11 cellular contexts compared by ENCODE assay signal in the genomic region with DNA sequence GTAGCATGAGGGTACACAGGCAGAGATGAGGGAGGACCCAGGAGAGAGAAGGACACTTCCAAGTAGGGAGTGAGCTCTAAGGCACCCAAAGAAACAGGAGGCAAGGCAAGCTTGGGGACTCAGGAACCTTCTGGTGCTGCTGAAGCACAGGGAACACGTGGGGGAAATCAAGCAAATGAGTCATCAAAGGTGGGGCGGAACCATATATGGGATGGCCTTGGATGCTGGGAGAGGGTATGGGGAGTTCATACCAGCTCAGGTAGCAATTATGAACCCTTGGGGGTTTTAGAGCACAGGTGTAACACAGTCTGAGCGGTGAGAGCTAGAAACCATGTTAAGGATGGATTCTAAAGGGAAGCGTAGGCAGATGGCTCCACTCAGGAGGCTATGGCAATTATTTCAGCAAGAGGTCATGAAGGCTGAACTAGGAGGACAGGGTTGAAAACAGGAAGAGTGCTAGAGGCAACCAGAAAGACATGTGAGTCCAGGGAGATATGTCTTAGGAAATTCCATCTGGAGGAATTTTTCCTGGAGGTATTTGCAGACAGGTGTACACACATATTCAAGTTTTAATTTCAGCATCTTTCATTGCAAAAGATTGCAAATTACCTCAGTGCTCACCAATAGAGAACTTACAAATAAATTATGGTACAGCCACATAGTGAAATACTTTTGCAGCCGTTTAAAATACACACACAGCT.
DNase-seq lines count a peak whose midpoint lies in the region; ATAC-seq and TF ChIP-seq lines count a peak whose summit lies in the region.
"Had no signal": no experiment of that assay in that cellular context is flagged by ENCODE, and none has a peak within 500 bp of the region (broad histone marks: within the 10 kb centered on the region; RNA-seq: fewer than 3 reads in every experiment).

No MANE protein-coding gene starts in this region.

- no peak for TF ChIP-seq POLR2A in IMR-90 (IDR thresholded peaks at IDR 0.05; ENCODE audit: low read depth, low read length)

- TF ChIP-seq RAD21 in IMR-90 (IDR thresholded peaks at IDR 0.05; ENCODE audit: low read length), result no peak

- H3K36me3 Mint-ChIP-seq in MCF 10A (ENCODE audit: insufficient read depth, unreplicated experiment), result peaks cover 37% of the 10 kb centered on the region
- H3K36me3 Mint-ChIP-seq in activated T-cell treated with anti-CD3 and anti-CD28 coated beads, Interleukin-2, amount 50 U/mL, for 72 hours (ENCODE audit: insufficient read depth in 2 of 2), result no peaks in the 10 kb centered on the region
- no peaks in the 10 kb centered on the region for H3K36me3 Mint-ChIP-seq in CD4-positive, alpha-beta T cell (ENCODE audit: low read depth)
- H3K36me3 Mint-ChIP-seq: stimulated activated naive B cell treated with anti-CD40 and anti-IgM and Interleukin-4, amounts not matched to agents 10 μg/mL and 1 μg/mL and 100 μg/mL, for 72 hours had no signal

- intact Hi-C loops in IMR-90 (cut with micrococcal nuclease), result no loop called here
- intact Hi-C loops in MCF 10A (cut with micrococcal nuclease), result no loop called here
- intact Hi-C loops in left colon (cut with DNase I, micrococcal nuclease), result no loop called here
- intact Hi-C loops in CD4-positive, alpha-beta T cell (cut with DNase I, micrococcal nuclease), result no loop called here

- peak overlapping the region; percentile 53 for H4K91ac ChIP-seq in IMR-90 (ENCODE audit: insufficient read depth, low read depth, low read length)

- H2AK9ac ChIP-seq in IMR-90 (replicated peaks; ENCODE audit: low read depth, low read length, poor library complexity), result no peak overlapping the region

- peaks cover 45% of the 10 kb centered on the region for H3K4me1 Mint-ChIP-seq in MCF 10A (ENCODE audit: insufficient read depth, unreplicated experiment)
- peaks cover 14% of the 10 kb centered on the region for H3K4me1 Mint-ChIP-seq in activated T-cell treated with anti-CD3 and anti-CD28 coated beads, Interleukin-2, amount 50 U/mL, for 72 hours (ENCODE audit: low read depth)
- H3K4me1 Mint-ChIP-seq in CD4-positive, alpha-beta T cell (ENCODE audit: low read depth), result peaks cover 30% of the 10 kb centered on the region

- peaks cover 30% of the 10 kb centered on the region for H3K4me1 ChIP-seq in IMR-90 (ENCODE audit: control insufficient read depth, insufficient read depth, low read length)
- peaks cover 2 to 59% (median 46%) of the 10 kb centered on the region in 5 donors for H3K4me1 ChIP-seq in subcutaneous abdominal adipose tissue (ENCODE audit: control insufficient read depth in 5 of 5, insufficient read depth in 5 of 5, low read length in 5 of 5)

- dilution Hi-C loops in IMR-90 (cut with HindIII; ENCODE audit: low sequenced_read_pairs, unreplicated experiment), result no loop called here

- H3K14ac ChIP-seq in IMR-90 (replicated peaks; ENCODE audit: low read depth, low read length), result peak overlapping the region; percentile 78

- H3K4me3 Mint-ChIP-seq in MCF 10A (ENCODE audit: unreplicated experiment), result no peak overlapping the region
- H3K4me3 Mint-ChIP-seq in activated T-cell treated with anti-CD3 and anti-CD28 coated beads, Interleukin-2, amount 50 U/mL, for 72 hours, result no peak overlapping the region
- no peak overlapping the region for H3K4me3 Mint-ChIP-seq in CD4-positive, alpha-beta T cell
- H3K4me3 Mint-ChIP-seq: stimulated activated naive B cell treated with anti-CD40 and anti-IgM and Interleukin-4, amounts not matched to agents 10 μg/mL and 1 μg/mL and 100 μg/mL, for 72 hours had no signal

- BruUV-seq in IMR-90 (replicated peaks; lab: Mats Ljungman, UMichigan) (no TSS peak), MCF 10A (replicated peaks; lab: Mats Ljungman, UMichigan) (no TSS peak)

- peaks cover 34% of the 10 kb centered on the region for H3K9me1 ChIP-seq in IMR-90 (ENCODE audit: insufficient read depth, low read length)

- H3K4me3 ChIP-seq in IMR-90 (ENCODE audit: insufficient read depth, low read depth, low read length) (no peak overlapping the region), subcutaneous abdominal adipose tissue (ENCODE audit: low read depth in 1 of 5, low read length in 5 of 5) (no peak overlapping the region)

- H3K9ac ChIP-seq in IMR-90 (ENCODE audit: low read depth, low read length), result no peak overlapping the region
- no peak overlapping the region for H3K9ac ChIP-seq in subcutaneous abdominal adipose tissue (ENCODE audit: low read length in 5 of 5)

- H3K4me2 ChIP-seq in IMR-90 (ENCODE audit: low read depth, low read length), result no peak overlapping the region

- H3K79me1 ChIP-seq in IMR-90 (ENCODE audit: low read depth in 1 of 2, low read length in 2 of 2), result peaks cover 41 to 87% of the 10 kb centered on the region in 2 experiments

- WGBS in IMR-90 (ENCODE audit: extremely low coverage in 2 of 2, insufficient read length in 1 of 2), 2 experiments, result 95% methylated on average over 4 of the region's 5 CpGs; no CpG with 5 or more reads in 1 of the 2 experiments

- H3K27ac ChIP-seq in IMR-90 (ENCODE audit: insufficient read depth, low read length) (peak overlapping the region; percentile 26), subcutaneous abdominal adipose tissue (ENCODE audit: low read depth, low read length) (peak overlapping the region; percentile 63)
- H3K27ac ChIP-seq in CD4-positive, alpha-beta T cell (ENCODE audit: low read depth, low read length), result no peak overlapping the region

- no peak for TF ChIP-seq CTCF in IMR-90 (conservative IDR thresholded peaks at IDR 0.05; ENCODE audit: low read depth, low read length)
- no peak for TF ChIP-seq CTCF in MCF 10A (IDR thresholded peaks at IDR 0.05; ENCODE audit: unreplicated experiment)
- TF ChIP-seq CTCF in CD4-positive, alpha-beta T cell (IDR thresholded peaks at IDR 0.05), result no peak

- H3K36me3 ChIP-seq in IMR-90 (ENCODE audit: control insufficient read depth, insufficient read depth, low read length) (0 out of 2 replicates have a peak, but pooled peaks cover 1% of the 10 kb centered on the region), subcutaneous abdominal adipose tissue (ENCODE audit: control insufficient read depth in 5 of 5, insufficient read depth in 5 of 5, low read length in 5 of 5) (no peaks in the 10 kb centered on the region)

- CTCF ChIA-PET in IMR-90 (lab: Yijun Ruan, JAX), result no interaction called here
- CTCF ChIA-PET in MCF 10A (lab: Yijun Ruan, JAX), result interaction anchor here (0.7 to 2.0 kb wide), 7 partner anchors 9 to 200 kb away, joined by 3 to 8 read pairs (median 5); no protein-coding TSS in a partner anchor
- CTCF ChIA-PET in CD4-positive, alpha-beta T cell (lab: Charles Lee), result no interaction called here

- H2BK20ac ChIP-seq in IMR-90 (ENCODE audit: low read depth, low read length), result peak overlapping the region; percentile 61; the same call in 1 of the 2 replicates

- H4K20me1 ChIP-seq in IMR-90 (ENCODE audit: insufficient read depth, low read length), result peaks cover 54% of the 10 kb centered on the region

- H3K27me3 ChIP-seq in IMR-90 (ENCODE audit: control insufficient read depth, insufficient read depth, low read length) (no peaks in the 10 kb centered on the region), subcutaneous abdominal adipose tissue (ENCODE audit: control insufficient read depth in 5 of 5, insufficient read depth in 4 of 5, low read length in 5 of 5) (no peaks in the 10 kb centered on the region)
- peaks cover 4% of the 10 kb centered on the region for H3K27me3 ChIP-seq in CD4-positive, alpha-beta T cell (ENCODE audit: control insufficient read depth, insufficient read depth, low read length)

- peak overlapping the region; percentile 52; the same call in 2 of the 3 replicates for H2BK15ac ChIP-seq in IMR-90 (ENCODE audit: low read depth, low read length)

- H3K18ac ChIP-seq in IMR-90 (ENCODE audit: low read depth, low read length), result peak overlapping the region; percentile 33

- H3K4ac ChIP-seq in IMR-90 (ENCODE audit: low read depth, low read length), result peak overlapping the region; percentile 67; the same call in 1 of the 2 replicates

- no peaks in the 10 kb centered on the region for H3K27me3 Mint-ChIP-seq in MCF 10A (ENCODE audit: insufficient read depth, unreplicated experiment)
- peaks cover 19% of the 10 kb centered on the region for H3K27me3 Mint-ChIP-seq in activated T-cell treated with anti-CD3 and anti-CD28 coated beads, Interleukin-2, amount 50 U/mL, for 72 hours (ENCODE audit: low read depth)
- H3K27me3 Mint-ChIP-seq in CD4-positive, alpha-beta T cell, result peaks cover 13% of the 10 kb centered on the region

- H3K23ac ChIP-seq in IMR-90 (ENCODE audit: low read depth, low read length), result peak overlapping the region; percentile 69

- peak overlapping the region; percentile 4 to 53; a peak in 2 of 4 replicates for H4K8ac ChIP-seq in IMR-90 (ENCODE audit: low read depth in 2 of 2, low read length in 2 of 2)

- peak overlapping the region; percentile 81 for H2BK5ac ChIP-seq in IMR-90 (ENCODE audit: low read depth, low read length, poor library complexity, severe bottlenecking)

- ATAC-seq in IMR-90 (ENCODE audit: low read depth) (no peak), left colon (peak; percentile 72)
- no peak for ATAC-seq in activated T-cell treated with anti-CD3 and anti-CD28 coated beads, Interleukin-2, amount 50 U/mL, for 72 hours (replicated peaks in 1 of 2)
- no peak for ATAC-seq in CD4-positive, alpha-beta T cell (ENCODE audit: poor library complexity)
- ATAC-seq: activated CD4-positive, CD25-positive, alpha-beta regulatory T cell treated with anti-CD3 and anti-CD28 coated beads, Interleukin-2, amount 50 U/mL, for 24 hours had no signal

- peak overlapping the region; percentile 91 for H3K27ac Mint-ChIP-seq in MCF 10A (ENCODE audit: low read depth, unreplicated experiment)
- H3K27ac Mint-ChIP-seq in activated T-cell treated with anti-CD3 and anti-CD28 coated beads, Interleukin-2, amount 50 U/mL, for 72 hours, result no peak overlapping the region
- no peak overlapping the region for H3K27ac Mint-ChIP-seq in CD4-positive, alpha-beta T cell
- H3K27ac Mint-ChIP-seq: stimulated activated naive B cell treated with anti-CD40 and anti-IgM and Interleukin-4, amounts not matched to agents 10 μg/mL and 1 μg/mL and 100 μg/mL, for 72 hours had no signal

- DNase-seq in IMR-90 (no peak), MCF 10A (ENCODE audit: unreplicated experiment) (peak; percentile 74), left colon (no peak), NCI-H2107 treated with DMSO at 0.1 percent for 48 hours (lab: John Stamatoyannopoulos, UW; ENCODE audit: unreplicated experiment) (no peak)
- no peak for DNase-seq in activated T-cell treated with anti-CD3 and anti-CD28 coated beads, Interleukin-2, amount 50 U/mL, for 72 hours
- no peak for DNase-seq in CD4-positive, alpha-beta T cell
- DNase-seq: KG1; stimulated activated CD4-positive, alpha-beta T cell treated with anti-CD3 and anti-CD28 coated beads, Interleukin-4, amount 100 ng/mL, for 24 hours; stimulated activated naive B cell treated with anti-CD40 and anti-IgM and Interleukin-4, amounts not matched to agents 10 μg/mL and 1 μg/mL and 100 μg/mL, for 72 hours had no signal

- peak overlapping the region; percentile 36 for H4K5ac ChIP-seq in IMR-90 (ENCODE audit: low read depth, low read length)

- no peak overlapping the region for H3K56ac ChIP-seq in IMR-90 (ENCODE audit: extremely low read depth, insufficient read depth, low read length)

- POLR2A ChIA-PET in IMR-90 (lab: Charles Lee; ENCODE audit: unreplicated experiment), result no interaction called here
- POLR2A ChIA-PET in MCF 10A (lab: Yijun Ruan, JAX), result interaction anchor here (0.6 to 3.6 kb wide), 18 partner anchors 9 to 619 kb away, joined by 3 to 25 read pairs (median 8); a partner anchor contains a TSS
- POLR2A ChIA-PET in CD4-positive, alpha-beta T cell (lab: Charles Lee), result no interaction called here

- no peak overlapping the region for H2AFZ ChIP-seq in IMR-90 (replicated peaks; ENCODE audit: low read length, poor library complexity)

- no peaks in the 10 kb centered on the region for H3K9me3 Mint-ChIP-seq in MCF 10A (ENCODE audit: unreplicated experiment)
- no peaks in the 10 kb centered on the region for H3K9me3 Mint-ChIP-seq in activated T-cell treated with anti-CD3 and anti-CD28 coated beads, Interleukin-2, amount 50 U/mL, for 72 hours
- no peaks in the 10 kb centered on the region for H3K9me3 Mint-ChIP-seq in CD4-positive, alpha-beta T cell
- H3K9me3 Mint-ChIP-seq: stimulated activated naive B cell treated with anti-CD40 and anti-IgM and Interleukin-4, amounts not matched to agents 10 μg/mL and 1 μg/mL and 100 μg/mL, for 72 hours had no signal

- H3K9me3 ChIP-seq in IMR-90 (ENCODE audit: control insufficient read depth, insufficient read depth, low read length) (no peaks in the 10 kb centered on the region), subcutaneous abdominal adipose tissue (ENCODE audit: control insufficient read depth in 5 of 5, low read length in 5 of 5) (no peaks in the 10 kb centered on the region)
- H3K9me3 ChIP-seq in CD4-positive, alpha-beta T cell (ENCODE audit: control insufficient read depth, low read length), result no peaks in the 10 kb centered on the region

- in situ Hi-C loops in IMR-90 (cut with MboI; ENCODE audit: low sequenced_read_pairs), result no loop called here

- peak overlapping the region; percentile 31; the same call in 1 of the 2 replicates for H2BK120ac ChIP-seq in IMR-90 (ENCODE audit: low read depth, low read length)

- H2AK5ac ChIP-seq in IMR-90 (ENCODE audit: low read depth, low read length), result peak overlapping the region; percentile 71
